In the genomic region with DNA sequence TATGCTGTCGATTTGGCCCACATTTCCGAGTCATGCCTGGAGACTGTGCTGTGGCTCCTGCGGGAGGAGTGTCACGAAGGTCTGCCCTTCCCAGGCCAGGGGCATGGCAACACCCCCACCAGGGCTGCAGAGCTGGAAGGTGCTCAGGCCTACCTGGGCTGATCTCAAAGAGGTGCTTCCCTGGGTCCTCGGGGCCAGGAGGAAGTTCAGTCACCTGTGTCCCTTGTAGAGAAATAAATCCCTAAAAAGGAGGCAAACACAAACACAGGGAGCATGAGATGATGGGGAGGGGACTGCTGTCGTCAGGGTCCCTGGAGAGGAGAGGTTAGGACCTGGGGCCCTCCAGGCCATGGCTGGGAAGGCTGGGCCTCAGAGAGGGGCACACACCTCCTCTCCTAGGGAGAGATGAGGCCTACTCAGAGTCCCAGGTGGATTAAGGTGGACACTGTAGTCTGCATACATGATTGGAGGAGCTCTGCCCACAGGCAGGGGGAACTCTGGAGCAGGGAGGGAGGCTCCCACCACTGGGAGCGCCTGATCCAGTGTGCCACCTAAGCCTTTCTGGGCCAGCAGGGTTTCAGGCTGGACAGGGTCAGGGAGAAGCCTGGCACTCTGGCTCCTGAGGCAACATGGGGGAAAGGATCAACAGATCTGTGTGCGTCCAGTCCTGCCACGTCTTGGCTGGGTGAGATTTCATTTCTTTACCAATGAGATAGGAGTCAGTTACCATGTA, we compare ENCODE assay signal across 1 cellular context.
TF ChIP-seq lines count a peak whose summit lies in the region.

No MANE protein-coding gene starts in this region.

TF ChIP-seq in H1, 55 proteins besides CTCF, POLR2A, EP300 and RAD21:
- TF ChIP-seq POLR2AphosphoS5 (IDR thresholded peaks at IDR 0.05; ENCODE audit: low read depth, low read length) (no peak), SP1 (IDR thresholded peaks at IDR 0.05; ENCODE audit: low read depth, low read length) (no peak), TCF12 (IDR thresholded peaks at IDR 0.05; ENCODE audit: low read depth, low read length) (no peak), SP4 (IDR thresholded peaks at IDR 0.05; ENCODE audit: low read length) (no peak), RXRA (IDR thresholded peaks at IDR 0.05; ENCODE audit: insufficient read depth, low read depth, low read length) (no peak), RNF2 (IDR thresholded peaks at IDR 0.05; ENCODE audit: borderline replicate concordance, low read depth, low read length, missing control alignments, poor library complexity, severe bottlenecking) (no peak), KDM1A (IDR thresholded peaks at IDR 0.05; ENCODE audit: borderline replicate concordance, low read length) (no peak)
- TF ChIP-seq, protein P1, sequence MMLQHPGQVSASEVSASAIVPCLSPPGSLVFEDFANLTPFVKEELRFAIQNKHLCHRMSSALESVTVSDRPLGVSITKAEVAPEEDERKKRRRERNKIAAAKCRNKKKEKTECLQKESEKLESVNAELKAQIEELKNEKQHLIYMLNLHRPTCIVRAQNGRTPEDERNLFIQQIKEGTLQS (IDR thresholded peaks at IDR 0.05; ENCODE audit: insufficient read depth, low read depth, low read length) = no peak
